In genomic region chr16:85002643-85003042, GRCh38 we compare ENCODE assay signal across 9 cellular contexts. TPM values are rescaled to one million over a fixed set of nuclear protein-coding genes. Genes with fewer than 3 reads are reported as not detected.
A peak's percentile ranks its signal among the peaks of the same experiment; 100 is the strongest.
DNase-seq lines count a peak whose midpoint lies in the region; ATAC-seq and TF ChIP-seq lines count a peak whose summit lies in the region.
"Had no signal": no experiment of that assay in that cellular context is flagged by ENCODE, and none has a peak within 500 bp of the region (broad histone marks: within the 10 kb centered on the region; RNA-seq: fewer than 3 reads in every experiment).

No MANE protein-coding gene starts in this region.

- peak in 1 of 2 donors; percentile 35 for ATAC-seq in activated naive CD4-positive, alpha-beta T cell treated with anti-CD3 and anti-CD28 coated beads, Interleukin-2, amount 50 U/mL, for 72 hours
- ATAC-seq in stimulated activated effector memory CD8-positive, alpha-beta T cell treated with anti-CD3 and anti-CD28 coated beads, Interleukin-12 subunit alpha, Interleukin-12 subunit beta, amount 100 ng/mL, for 72 hours = no peak
- no peak for ATAC-seq in GM21381 (IDR thresholded peaks at IDR 0.05; ENCODE audit: unreplicated experiment)

- peak overlapping the region; percentile 59 to 95 for H3K27ac Mint-ChIP-seq in activated naive CD4-positive, alpha-beta T cell treated with anti-CD3 and anti-CD28 coated beads, Interleukin-2, amount 50 U/mL, for 72 hours
- peak overlapping the region; percentile 85 for H3K27ac Mint-ChIP-seq in stimulated activated effector memory CD8-positive, alpha-beta T cell treated with anti-CD3 and anti-CD28 coated beads, Interleukin-12 subunit alpha, Interleukin-12 subunit beta, amount 100 ng/mL, for 72 hours

- H3K4me3 ChIP-seq in HEK293 (ENCODE audit: low read depth, low read length) (no peak overlapping the region), iPS-15b (ENCODE audit: low read depth, low read length) (no peak overlapping the region)

- peak overlapping the region; percentile 14 for H3K4me3 Mint-ChIP-seq in stimulated activated effector memory CD8-positive, alpha-beta T cell treated with anti-CD3 and anti-CD28 coated beads, Interleukin-12 subunit alpha, Interleukin-12 subunit beta, amount 100 ng/mL, for 72 hours

- no peaks in the 10 kb centered on the region for H3K9me3 ChIP-seq in HEK293 (ENCODE audit: control insufficient read depth, insufficient read depth, low read depth, low read length)
- H3K9me3 ChIP-seq in iPS-15b (ENCODE audit: control insufficient read depth, insufficient read depth, low read length) = no peaks in the 10 kb centered on the region

- TF ChIP-seq CTCF in HEK293 (tag by site-specific recombination; IDR thresholded peaks at IDR 0.05) = no peak

- H3K9ac ChIP-seq in iPS-15b (ENCODE audit: low read depth, low read length) = peak overlapping the region; percentile 37

- CTCF ChIA-PET in HEK293 (lab: Yijun Ruan, JAX) = interaction anchor here (2.5 kb wide), 1 partner anchor 32 kb away, joined by 10 read pairs; no protein-coding TSS in a partner anchor

- no peak overlapping the region for H3K27ac ChIP-seq in HEK293 (ENCODE audit: extremely low read depth, low read depth, low read length)

- no peaks in the 10 kb centered on the region for H3K27me3 ChIP-seq in iPS-15b (ENCODE audit: control insufficient read depth, insufficient read depth, low read length)

- H3K4me1 Mint-ChIP-seq in stimulated activated effector memory CD8-positive, alpha-beta T cell treated with anti-CD3 and anti-CD28 coated beads, Interleukin-12 subunit alpha, Interleukin-12 subunit beta, amount 100 ng/mL, for 72 hours = peaks cover 57% of the 10 kb centered on the region

- in situ Hi-C loops in G401 (cut with HindIII; ENCODE audit: low sequenced_read_pairs) = no loop called here

- POLR2A ChIA-PET in HEK293 (lab: Yijun Ruan, JAX) = no interaction called here

- H3K4me1 ChIP-seq in HEK293 (ENCODE audit: control insufficient read depth, insufficient read depth, low read length) (peaks cover 12% of the 10 kb centered on the region; the same call in 1 of the 2 replicates), iPS-15b (ENCODE audit: control insufficient read depth, insufficient read depth, low read length) (peaks cover 19% of the 10 kb centered on the region)

- no peaks in the 10 kb centered on the region for H3K9me3 Mint-ChIP-seq in activated naive CD4-positive, alpha-beta T cell treated with anti-CD3 and anti-CD28 coated beads, Interleukin-2, amount 50 U/mL, for 72 hours
- H3K9me3 Mint-ChIP-seq in stimulated activated effector memory CD8-positive, alpha-beta T cell treated with anti-CD3 and anti-CD28 coated beads, Interleukin-12 subunit alpha, Interleukin-12 subunit beta, amount 100 ng/mL, for 72 hours = no peaks in the 10 kb centered on the region

- H3K36me3 ChIP-seq in HEK293 (ENCODE audit: control insufficient read depth in 2 of 2, insufficient read depth in 1 of 2, low read length in 2 of 2) = peaks cover 0 to 3% of the 10 kb centered on the region in 2 experiments; a peak in 2 of 3 replicates
- no peaks in the 10 kb centered on the region for H3K36me3 ChIP-seq in iPS-15b (ENCODE audit: control insufficient read depth, insufficient read depth, low read length)

- DNase-seq in activated naive CD4-positive, alpha-beta T cell treated with anti-CD3 and anti-CD28 coated beads, Interleukin-2, amount 50 U/mL, for 72 hours (ENCODE audit: low spot score in 2 of 2) = no peak
- no peak for DNase-seq in stimulated activated effector memory CD8-positive, alpha-beta T cell treated with anti-CD3 and anti-CD28 coated beads, Interleukin-12 subunit alpha, Interleukin-12 subunit beta, amount 100 ng/mL, for 72 hours (ENCODE audit: low spot score in 2 of 2)
- no peak for DNase-seq in effector CD8-positive, alpha-beta T cell (lab: John Stamatoyannopoulos, UW)
- no peak for DNase-seq in G401 (ENCODE audit: low spot score)
- DNase-seq in 8988T = no peak
- DNase-seq: SW 1271 had no signal

- H3K36me3 Mint-ChIP-seq in activated naive CD4-positive, alpha-beta T cell treated with anti-CD3 and anti-CD28 coated beads, Interleukin-2, amount 50 U/mL, for 72 hours = no peaks in the 10 kb centered on the region
- peaks cover 39% of the 10 kb centered on the region for H3K36me3 Mint-ChIP-seq in stimulated activated effector memory CD8-positive, alpha-beta T cell treated with anti-CD3 and anti-CD28 coated beads, Interleukin-12 subunit alpha, Interleukin-12 subunit beta, amount 100 ng/mL, for 72 hours

TF ChIP-seq in HEK293, 187 proteins besides CTCF, POLR2A, EP300 and RAD21:
- peak; percentile 31; the same call in 1 of the 2 replicates for TF ChIP-seq PRDM1 (tag by site-specific recombination; IDR thresholded peaks at IDR 0.05)
- no peak for TF ChIP-seq ZFP41 (tag by site-specific recombination; IDR thresholded peaks at IDR 0.05; ENCODE audit: borderline replicate concordance)
- TF ChIP-seq GLIS1 (tag by site-specific recombination; IDR thresholded peaks at IDR 0.05) = no peak

RNA-seq across cellular contexts. Expression of gene ZDHHC7, which starts 8.7 kb away (rescaled TPM):
- total RNA-seq in activated naive CD4-positive, alpha-beta T cell treated with anti-CD3 and anti-CD28 coated beads, Interleukin-2, amount 50 U/mL, for 72 hours = 10 to 100 TPM; 24.2 to 24.9 TPM
- 32.9 and 46.2 TPM in 2 replicates for total RNA-seq in G401 (2014; rRNA removed; shearing (Covaris generic))

RNA-seq across cellular contexts. Expression of gene KIAA0513, which starts 25.0 kb away (rescaled TPM):
- 10 to 100 TPM in 1 of 2 donors, 1 to 10 TPM in 1; 5.5 to 15.0 TPM for total RNA-seq in activated naive CD4-positive, alpha-beta T cell treated with anti-CD3 and anti-CD28 coated beads, Interleukin-2, amount 50 U/mL, for 72 hours
- 5.5 and 10.5 TPM in 2 replicates for total RNA-seq in G401 (2014; rRNA removed; shearing (Covaris generic))
